Comparison of ENCODE assay signal across 8 cellular contexts in genomic region chr9:127921592-127922120, GRCh38. TPM values are rescaled to one million over a fixed set of nuclear protein-coding genes. Genes with fewer than 3 reads are reported as not detected.
DNase-seq lines count a peak whose midpoint lies in the region; ATAC-seq and TF ChIP-seq lines count a peak whose summit lies in the region.

No MANE protein-coding gene starts in this region.

- peak; percentile 80 to 99 (median 97) for TF ChIP-seq CTCF in dorsolateral prefrontal cortex (IDR thresholded peaks at IDR 0.05 in 54 of 56, conservative IDR thresholded peaks at IDR 0.05 in 2 of 56; ENCODE audit: low read depth in 1 of 56, partially characterized antibody in 56 of 56)
- TF ChIP-seq CTCF in mesothelial cell of epicardium (IDR thresholded peaks at IDR 0.05; ENCODE audit: unreplicated experiment) = peak; percentile 93

- no peak for ATAC-seq in HG03457 (IDR thresholded peaks at IDR 0.05; ENCODE audit: unreplicated experiment)

- H3K27me3 Mint-ChIP-seq in mesothelial cell of epicardium (ENCODE audit: low read depth) = peaks cover 28% of the 10 kb centered on the region

- H3K27me3 ChIP-seq in dorsolateral prefrontal cortex = peaks cover 0 to 9% (median 2%) of the 10 kb centered on the region in 45 donors

- H3K36me3 Mint-ChIP-seq in mesothelial cell of epicardium = no peaks in the 10 kb centered on the region

- intact Hi-C loops in dorsolateral prefrontal cortex (cut with DNase I) = loop anchor here (1.0 to 5.0 kb wide), 5 partner anchors 134 to 419 kb away; partner anchors contain the start of genes CDK9 (in 1 of the 2) and TOR2A (in 1 of the 2)

- peak overlapping the region in 53 of 59 donors; percentile 5 to 65 (median 37) for H3K4me3 ChIP-seq in dorsolateral prefrontal cortex

- H3K27ac Mint-ChIP-seq in mesothelial cell of epicardium = no peak overlapping the region

- H3K9me3 Mint-ChIP-seq in mesothelial cell of epicardium = no peaks in the 10 kb centered on the region

- H3K4me3 Mint-ChIP-seq in mesothelial cell of epicardium = no peak overlapping the region

- DNase-seq in DMS153 treated with DMSO at 0.1 percent for 48 hours (lab: John Stamatoyannopoulos, UW; ENCODE audit: unreplicated experiment) (peak; percentile 53), DMS153 (lab: John Stamatoyannopoulos, UW) (no peak), NCI-H128 (lab: John Stamatoyannopoulos, UW; ENCODE audit: unreplicated experiment) (peak; percentile 28), dorsolateral prefrontal cortex (peak in 8 of 10 donors; percentile 65 to 83 (median 70)), mesothelial cell of epicardium (ENCODE audit: low spot score in 2 of 2, unreplicated experiment in 2 of 2) (peak in 1 of 2 experiments; percentile 84)
- DNase-seq in activated CD4-positive, alpha-beta T cell treated with anti-CD3 and anti-CD28 coated beads, Interleukin-2, amount 50 U/mL, for 1 hour = peak; percentile 77
- peak; percentile 57 for DNase-seq in stimulated activated CD8-positive, alpha-beta memory T cell treated with anti-CD3 and anti-CD28 coated beads, Interleukin-7, amount 100 ng/mL, for 24 hours (ENCODE audit: low read depth)

- H3K27ac ChIP-seq in dorsolateral prefrontal cortex = peak overlapping the region in 4 of 59 donors; percentile 39 to 46 (median 44)

- peaks cover 8% of the 10 kb centered on the region for H3K4me1 Mint-ChIP-seq in mesothelial cell of epicardium

RNA-seq across cellular contexts. Expression of gene ST6GALNAC4, which starts 4.8 kb away (rescaled TPM):
- total RNA-seq in dorsolateral prefrontal cortex = 10 to 100 TPM; 13.2 to 58.0 (median 23.6) TPM
- total RNA-seq in mesothelial cell of epicardium = 14.5 to 16.1 TPM (median 15.8 TPM) in 3 replicates

RNA-seq across cellular contexts. Expression of gene PIP5KL1, which starts 8.9 kb away (rescaled TPM):
- total RNA-seq in dorsolateral prefrontal cortex (10 to 100 TPM in 5 of 120 experiments, 1 to 10 TPM in 115; 1.2 to 13.2 (median 5.0) TPM), mesothelial cell of epicardium (7.6 to 9.0 TPM (median 8.2 TPM) in 3 replicates)

RNA-seq across cellular contexts. Expression of gene DPM2, which starts 16.0 kb away (rescaled TPM):
- total RNA-seq in dorsolateral prefrontal cortex = 10 to 100 TPM; 23.7 to 41.9 (median 31.9) TPM
- total RNA-seq in mesothelial cell of epicardium = 36.8 to 37.5 TPM (median 36.9 TPM) in 3 replicates

RNA-seq across cellular contexts. Expression of gene ST6GALNAC6, which starts 22.3 kb away (rescaled TPM):
- total RNA-seq in dorsolateral prefrontal cortex (100 to 1,000 TPM in 113 of 120 experiments, 10 to 100 TPM in 7; 52.7 to 225 (median 137) TPM), mesothelial cell of epicardium (34.2 to 37.5 TPM (median 36.2 TPM) in 3 replicates)

RNA-seq across cellular contexts. Expression of gene AK1, which starts 44.2 kb away (rescaled TPM):
- 100 to 1,000 TPM in 108 of 120 experiments, 10 to 100 TPM in 12; 58.9 to 165 (median 129) TPM for total RNA-seq in dorsolateral prefrontal cortex
- total RNA-seq in mesothelial cell of epicardium = 34.4 to 39.4 TPM (median 38.5 TPM) in 3 replicates
